In the genomic region with DNA sequence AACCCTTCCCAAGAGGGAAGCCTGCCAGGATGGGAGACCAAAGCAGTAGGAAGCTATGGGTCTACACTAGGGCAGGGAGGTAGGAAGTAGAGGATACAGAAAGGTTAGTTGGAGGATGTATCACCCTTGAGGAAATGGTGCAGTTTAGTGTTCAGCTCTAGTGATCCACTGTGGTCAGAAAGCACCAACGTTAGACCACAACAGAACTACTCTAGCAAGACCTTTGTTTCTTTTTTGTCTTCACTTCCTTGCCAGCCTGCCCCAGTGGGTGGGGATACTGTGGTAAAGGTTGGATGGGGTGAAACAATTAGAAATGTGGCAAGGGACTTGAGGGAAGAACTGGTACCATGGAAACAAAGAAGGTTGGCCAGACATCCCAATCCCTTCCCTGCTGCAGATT, we compare ENCODE assay signal across 10 cellular contexts.
DNase-seq lines count a peak whose midpoint lies in the region; ATAC-seq and TF ChIP-seq lines count a peak whose summit lies in the region.
"Had no signal": no experiment of that assay in that cellular context is flagged by ENCODE, and none has a peak within 500 bp of the region (broad histone marks: within the 10 kb centered on the region; RNA-seq: fewer than 3 reads in every experiment).

No MANE protein-coding gene starts in this region.

- H3K36me3 ChIP-seq in SU-DHL-6 (ENCODE audit: low read length): no peaks in the 10 kb centered on the region
- H3K36me3 ChIP-seq in sigmoid colon: no peaks in the 10 kb centered on the region

- no peaks in the 10 kb centered on the region for H3K36me3 Mint-ChIP-seq in activated naive CD4-positive, alpha-beta T cell treated with anti-CD3 and anti-CD28 coated beads, Interleukin-2, amount 10 ng/mL, durations not matched to agents 7 days and 5 days

- peaks cover 31% of the 10 kb centered on the region for H3K4me1 Mint-ChIP-seq in activated naive CD4-positive, alpha-beta T cell treated with anti-CD3 and anti-CD28 coated beads, Interleukin-2, amount 10 ng/mL, durations not matched to agents 7 days and 5 days

- no peaks in the 10 kb centered on the region for H3K9me2 ChIP-seq in SU-DHL-6 (replicated peaks; ENCODE audit: insufficient read depth, low read length)

- peak overlapping the region; percentile 44 for H3K4me2 ChIP-seq in SU-DHL-6 (ENCODE audit: low read depth, low read length, poor library complexity, severe bottlenecking)

- H2AFZ ChIP-seq in SU-DHL-6 (ENCODE audit: low read depth, low read length, severe bottlenecking): no peak overlapping the region

- CTCF ChIA-PET in activated naive CD4-positive, alpha-beta T cell treated with anti-CD3 and anti-CD28 coated beads, Interleukin-2, amount 10 ng/mL, durations not matched to agents 7 days and 5 days (lab: Charles Lee): interaction anchor here (0.6 to 5.6 kb wide), 4 partner anchors 11 to 43 kb away, joined by 3 to 34 read pairs (median 6); no protein-coding TSS in a partner anchor

- H3K27ac ChIP-seq in SU-DHL-6 (ENCODE audit: low read depth, low read length) (no peak overlapping the region), sigmoid colon (no peak overlapping the region)
- H3K27ac ChIP-seq: VCaP had no signal

- H3K9me3 ChIP-seq in SU-DHL-6 (ENCODE audit: insufficient read depth, low read length) (no peaks in the 10 kb centered on the region), sigmoid colon (no peaks in the 10 kb centered on the region)

- peak; percentile 100 for ATAC-seq in HG03060 (IDR thresholded peaks at IDR 0.05; ENCODE audit: low read depth, unreplicated experiment)

- H3K9ac ChIP-seq in SU-DHL-6 (ENCODE audit: low read length): no peak overlapping the region

- H3K4me3 Mint-ChIP-seq in activated naive CD4-positive, alpha-beta T cell treated with anti-CD3 and anti-CD28 coated beads, Interleukin-2, amount 10 ng/mL, durations not matched to agents 7 days and 5 days: no peak overlapping the region

- no peaks in the 10 kb centered on the region for H4K20me1 ChIP-seq in SU-DHL-6 (ENCODE audit: low read depth, low read length)

- no peaks in the 10 kb centered on the region for H3K4me1 ChIP-seq in sigmoid colon

- H3K27me3 Mint-ChIP-seq in activated naive CD4-positive, alpha-beta T cell treated with anti-CD3 and anti-CD28 coated beads, Interleukin-2, amount 10 ng/mL, durations not matched to agents 7 days and 5 days: no peaks in the 10 kb centered on the region

- H3K79me2 ChIP-seq in SU-DHL-6 (ENCODE audit: insufficient read depth, low read length): no peaks in the 10 kb centered on the region

- 32 to 48% methylated on average over 1 of the region's 1 CpG for WGBS in sigmoid colon, 2 donors

- H3K27ac Mint-ChIP-seq in activated naive CD4-positive, alpha-beta T cell treated with anti-CD3 and anti-CD28 coated beads, Interleukin-2, amount 10 ng/mL, durations not matched to agents 7 days and 5 days: peak overlapping the region; percentile 75

- H3K4me3 ChIP-seq in SU-DHL-6 (ENCODE audit: insufficient read depth, low read length, poor library complexity, severe bottlenecking) (no peak overlapping the region), sigmoid colon (no peak overlapping the region)

- no peaks in the 10 kb centered on the region for H3K27me3 ChIP-seq in SU-DHL-6 (ENCODE audit: low read length)
- no peaks in the 10 kb centered on the region for H3K27me3 ChIP-seq in sigmoid colon

- no peak for TF ChIP-seq EP300 in sigmoid colon (IDR thresholded peaks at IDR 0.05)

- peak; percentile 61 for DNase-seq in activated naive CD4-positive, alpha-beta T cell treated with anti-CD3 and anti-CD28 coated beads, Interleukin-2, amount 10 ng/mL, durations not matched to agents 7 days and 5 days
- no peak for DNase-seq in activated naive CD4-positive, alpha-beta T cell (lab: John Stamatoyannopoulos, UW)
- DNase-seq in COR-L47 (lab: John Stamatoyannopoulos, UW) (no peak), sigmoid colon (no peak), COLO668 (lab: John Stamatoyannopoulos, UW; ENCODE audit: unreplicated experiment) (no peak), GM03348 (ENCODE audit: low spot score) (no peak)
- DNase-seq: midbrain had no signal

- TF ChIP-seq CTCF in SU-DHL-6 (IDR thresholded peaks at IDR 0.05; ENCODE audit: insufficient read depth, low read length, poor library complexity, severe bottlenecking) (no peak), sigmoid colon (IDR thresholded peaks at IDR 0.05) (no peak)

- no peak for TF ChIP-seq POLR2A in sigmoid colon (IDR thresholded peaks at IDR 0.05)

- no peaks in the 10 kb centered on the region for H3F3A ChIP-seq in SU-DHL-6 (ENCODE audit: insufficient read depth)

- intact Hi-C loops in sigmoid colon (cut with DNase I): no loop called here

- H3K9me3 Mint-ChIP-seq in activated naive CD4-positive, alpha-beta T cell treated with anti-CD3 and anti-CD28 coated beads, Interleukin-2, amount 10 ng/mL, durations not matched to agents 7 days and 5 days: no peaks in the 10 kb centered on the region
